19 cellular contexts compared by ENCODE assay signal in genomic region chr2:218332288-218332687, GRCh38. TPM values are rescaled to one million over a fixed set of nuclear protein-coding genes. Genes with fewer than 3 reads are reported as not detected.
A peak's percentile ranks its signal among the peaks of the same experiment; 100 is the strongest.
DNase-seq lines count a peak whose midpoint lies in the region; ATAC-seq, FAIRE-seq and TF ChIP-seq lines count a peak whose summit lies in the region.
"Had no signal": no experiment of that assay in that cellular context is flagged by ENCODE, and none has a peak within 500 bp of the region (broad histone marks: within the 10 kb centered on the region; RNA-seq: fewer than 3 reads in every experiment).

No MANE protein-coding gene starts in this region.

- H3K4me2 ChIP-seq in HepG2 (ENCODE audit: low read depth, low read length): no peak overlapping the region

- in situ Hi-C loops in HepG2 (cut with HindIII; ENCODE audit: extremely low pct_ligation_motif_present, low pct_unique_long_range_greater_than_20kb): no loop called here

- peaks cover 3% of the 10 kb centered on the region for H3K79me2 ChIP-seq in HepG2 (ENCODE audit: insufficient read depth, low read length)

- intact Hi-C loops in activated CD4-positive, alpha-beta T cell treated with anti-CD3 and anti-CD28 coated beads, Interleukin-2, amount 10 ng/mL, durations not matched to agents 24 days and 14 days (cut with micrococcal nuclease): no loop called here
- intact Hi-C loops in HepG2 (cut with micrococcal nuclease; ENCODE audit: unreplicated experiment): no loop called here
- intact Hi-C loops in stomach (cut with DNase I; ENCODE audit: low total_unique reads): no loop called here

- H3K4me3 ChIP-seq in HepG2 (replicated peaks in 1 of 3; ENCODE audit: insufficient read depth in 1 of 3, low read depth in 2 of 3, low read length in 3 of 3) (no peak overlapping the region), stomach (no peak overlapping the region)
- H3K4me3 ChIP-seq: MG63 had no signal

- FAIRE-seq in HepG2 (lab: Jason Lieb, UNC): no peak

- H2AFZ ChIP-seq in HepG2 (ENCODE audit: low read length): no peak overlapping the region

- DNase-seq in activated CD4-positive, alpha-beta T cell treated with anti-CD3 and anti-CD28 coated beads, Interleukin-2, amount 10 ng/mL, durations not matched to agents 24 days and 14 days: no peak
- DNase-seq in activated CD4-positive, alpha-beta T cell treated with anti-CD3 and anti-CD28 coated beads for 1 hour: no peak
- DNase-seq in UCSD-AML1 (lab: John Stamatoyannopoulos, UW; ENCODE audit: unreplicated experiment): peak; percentile 62
- no peak for DNase-seq in HepG2 (ENCODE audit: low spot score)
- DNase-seq in stomach: no peak
- no peak for DNase-seq in DMS 273 (lab: John Stamatoyannopoulos, UW; ENCODE audit: unreplicated experiment)
- no peak for DNase-seq in SIG-M5 (lab: John Stamatoyannopoulos, UW)
- DNase-seq: 8988T; activated CD4-positive, alpha-beta T cell treated with anti-CD3 and anti-CD28 coated beads for 4 hours; effector CD8-positive, alpha-beta T cell; MG63; NCI-H2171 treated with DMSO at 0.1 percent for 48 hours; stimulated activated CD4-positive, alpha-beta T cell treated with anti-CD3 and anti-CD28 coated beads, Interleukin-12 subunit alpha, Interleukin-12 subunit beta, amount 100 ng/mL, for 4 hours had no signal

- H3K27ac ChIP-seq in HepG2 (ENCODE audit: extremely low read length, insufficient read depth, low read length) (no peak overlapping the region), stomach (peak overlapping the region in 4 of 5 donors; percentile 13 to 70 (median 52))

- no TSS peak for BruUV-seq in HepG2 (replicated peaks; lab: Mats Ljungman, UMichigan)

- ATAC-seq in HepG2: peak; percentile 25
- no peak for ATAC-seq in HG03571 (IDR thresholded peaks at IDR 0.05; ENCODE audit: unreplicated experiment)

- H3K27me3 ChIP-seq in HepG2 (ENCODE audit: control insufficient read depth in 1 of 2, insufficient read depth in 2 of 2, low read length in 2 of 2): no peaks in the 10 kb centered on the region
- no peaks in the 10 kb centered on the region for H3K27me3 ChIP-seq in stomach
- H3K27me3 ChIP-seq: MG63 had no signal

- H4K20me1 ChIP-seq in HepG2 (ENCODE audit: insufficient read depth, low read length): no peaks in the 10 kb centered on the region

- CTCF ChIA-PET in HepG2 (lab: Yijun Ruan, JAX; ENCODE audit: low intra/inter-chr PET ratio, low total read pairs): no interaction called here

- H3K4me1 ChIP-seq in HepG2 (ENCODE audit: insufficient read depth, low read length): peaks cover 34% of the 10 kb centered on the region
- peaks cover 2 to 70% (median 20%) of the 10 kb centered on the region in 4 donors for H3K4me1 ChIP-seq in stomach

- H3K9ac ChIP-seq in HepG2 (ENCODE audit: insufficient read depth, low read depth, low read length): no peak overlapping the region

- POLR2A ChIA-PET in HepG2 (lab: Yijun Ruan, JAX): interaction anchor here (1.9 kb wide), 1 partner anchor 9 kb away, joined by 6 read pairs; no protein-coding TSS in a partner anchor

- no peaks in the 10 kb centered on the region for H3K36me3 Mint-ChIP-seq in activated CD4-positive, alpha-beta T cell treated with anti-CD3 and anti-CD28 coated beads, Interleukin-2, amount 10 ng/mL, durations not matched to agents 24 days and 14 days (ENCODE audit: low read depth)
- H3K36me3 Mint-ChIP-seq: type B pancreatic cell had no signal

- peaks cover 3% of the 10 kb centered on the region for H3K4me1 Mint-ChIP-seq in activated CD4-positive, alpha-beta T cell treated with anti-CD3 and anti-CD28 coated beads, Interleukin-2, amount 10 ng/mL, durations not matched to agents 24 days and 14 days

- TF ChIP-seq CTCF in HepG2 (CRISPR knock-in tag; IDR thresholded peaks at IDR 0.05) (no peak), stomach (IDR thresholded peaks at IDR 0.05) (no peak)

- peak overlapping the region; percentile 56 for H3K27ac Mint-ChIP-seq in activated CD4-positive, alpha-beta T cell treated with anti-CD3 and anti-CD28 coated beads, Interleukin-2, amount 10 ng/mL, durations not matched to agents 24 days and 14 days

- no peaks in the 10 kb centered on the region for H3K9me3 Mint-ChIP-seq in activated CD4-positive, alpha-beta T cell treated with anti-CD3 and anti-CD28 coated beads, Interleukin-2, amount 10 ng/mL, durations not matched to agents 24 days and 14 days
- H3K9me3 Mint-ChIP-seq: type B pancreatic cell had no signal

- H3K9me3 ChIP-seq in HepG2 (ENCODE audit: low read length) (no peaks in the 10 kb centered on the region), stomach (no peaks in the 10 kb centered on the region)
- H3K9me3 ChIP-seq: MG63 had no signal

- no peak for TF ChIP-seq RAD21 in HepG2 (CRISPR knock-in tag; IDR thresholded peaks at IDR 0.05)

- H3K27me3 Mint-ChIP-seq in activated CD4-positive, alpha-beta T cell treated with anti-CD3 and anti-CD28 coated beads, Interleukin-2, amount 10 ng/mL, durations not matched to agents 24 days and 14 days: no peaks in the 10 kb centered on the region
- H3K27me3 Mint-ChIP-seq: type B pancreatic cell had no signal

- WGBS in HepG2 (ENCODE audit: low lambda C conversion rate): 87% methylated on average over 1 of the region's 1 CpG
- 77 to 100% (median 90%) methylated on average over 1 of the region's 1 CpG for WGBS in stomach, 5 donors

- TF ChIP-seq EP300 in HepG2 (IDR thresholded peaks at IDR 0.05; ENCODE audit: low read depth in 2 of 2, low read length in 2 of 2): no peak
- TF ChIP-seq EP300 in HepG2 (CRISPR knock-in tag; IDR thresholded peaks at IDR 0.05; ENCODE audit: borderline replicate concordance): no peak
- TF ChIP-seq EP300 in stomach (IDR thresholded peaks at IDR 0.05): no peak

- TF ChIP-seq POLR2A in HepG2 (IDR thresholded peaks at IDR 0.05; ENCODE audit: insufficient read depth in 1 of 2, low read depth in 2 of 2, low read length in 2 of 2): no peak
- TF ChIP-seq POLR2A in stomach (IDR thresholded peaks at IDR 0.05): no peak

- H3K36me3 ChIP-seq in HepG2 (replicated peaks in 1 of 2; ENCODE audit: control insufficient read depth in 1 of 2, insufficient read depth in 2 of 2, low read length in 2 of 2) (peaks cover 0 to 2% of the 10 kb centered on the region in 2 experiments; a peak in 1 of 5 replicates), stomach (no peaks in the 10 kb centered on the region)
- H3K36me3 ChIP-seq: MG63 had no signal

- no peak overlapping the region for H3K4me3 Mint-ChIP-seq in activated CD4-positive, alpha-beta T cell treated with anti-CD3 and anti-CD28 coated beads, Interleukin-2, amount 10 ng/mL, durations not matched to agents 24 days and 14 days
- H3K4me3 Mint-ChIP-seq: type B pancreatic cell had no signal

RNA-seq across cellular contexts. Expression of gene CATIP, which starts 24.4 kb away (rescaled TPM):
- total RNA-seq in activated CD4-positive, alpha-beta T cell treated with anti-CD3 and anti-CD28 coated beads, Interleukin-2, amount 10 ng/mL, durations not matched to agents 24 days and 14 days: not detected in 2 replicates
- total RNA-seq in HepG2 (2016; rRNA removed; fragmentation: Illumina TruSeq; extraction: Trizol) (0.22 TPM in 1 of 2 replicates, not detected in the other), stomach (not detected)
- total RNA-seq in HepG2 (2016; cell fraction: cytosol; rRNA removed; fragmentation: Illumina TruSeq; extraction: Trizol; ENCODE audit: low read depth): 0.35 TPM in 1 of 2 replicates, not detected in the other
- 0.15 TPM in 1 of 2 replicates, not detected in the other for total RNA-seq in HepG2 (2016; cell fraction: insoluble cytoplasmic fraction; rRNA removed; fragmentation: Illumina TruSeq; extraction: Trizol)
- total RNA-seq in HepG2 (2016; cell fraction: membrane; rRNA removed; fragmentation: Illumina TruSeq; extraction: Trizol): 0.38 and 0.49 TPM in 2 replicates
- not detected in 2 replicates for total RNA-seq in HepG2 (2016; cell fraction: nucleus; rRNA removed; fragmentation: Illumina TruSeq; extraction: Trizol)
- polyA plus RNA-seq in HepG2 (2011; rRNA removed) (0.07 and 0.09 TPM in 2 replicates), stomach (under 1 TPM; 0.18 to 0.62 (median 0.31) TPM)
- 0.09 and 0.15 TPM in 2 replicates for polyA plus RNA-seq in HepG2 (2011; cell fraction: cytosol; rRNA removed)
- 0.48 and 0.87 TPM in 2 replicates for polyA plus RNA-seq in HepG2 (2011; cell fraction: nucleus; rRNA removed)
- polyA plus RNA-seq in HepG2 (2012): 0.15 TPM in 1 of 2 replicates, not detected in the other
- polyA plus RNA-seq in HepG2 (2016; cell fraction: cytosol; fragmentation: Illumina TruSeq; extraction: Trizol; ENCODE audit: low read depth): not detected in 2 replicates
- polyA plus RNA-seq in HepG2 (2016; cell fraction: insoluble cytoplasmic fraction; fragmentation: Illumina TruSeq; extraction: Trizol; ENCODE audit: low read depth): not detected in 2 replicates
- polyA plus RNA-seq in HepG2 (2016; cell fraction: membrane; fragmentation: Illumina TruSeq; extraction: Trizol; ENCODE audit: low read depth): not detected in 2 replicates
- not detected in 2 replicates for polyA plus RNA-seq in HepG2 (2016; cell fraction: nucleus; fragmentation: Illumina TruSeq; extraction: Trizol; ENCODE audit: insufficient read depth, low read depth)
- 0.36 TPM in 1 of 2 replicates, not detected in the other for polyA minus RNA-seq in HepG2 (2011; rRNA and poly(A)+ RNA removed; ENCODE audit: low replicate concordance)
- not detected in 2 replicates for polyA minus RNA-seq in HepG2 (2011; cell fraction: cytosol; rRNA and poly(A)+ RNA removed)
- 1.4 TPM in 1 of 2 replicates, not detected in the other for polyA minus RNA-seq in HepG2 (2011; cell fraction: nucleus; rRNA and poly(A)+ RNA removed)
- total RNA-seq: glomerular endothelial cell; kidney epithelial cell; T-helper 1 cell treated with Interleukin-12 subunit alpha and Interleukin-12 subunit beta and Interleukin-4 antibody, amounts not matched to agents 30 ng/mL and 1 ng/mL, for 36 hours had no signal
- polyA plus RNA-seq: neural cell had no signal

RNA-seq across cellular contexts. Expression of gene TMBIM1, which starts 40.0 kb away (rescaled TPM):
- total RNA-seq in activated CD4-positive, alpha-beta T cell treated with anti-CD3 and anti-CD28 coated beads, Interleukin-2, amount 10 ng/mL, durations not matched to agents 24 days and 14 days: 62.6 and 63.1 TPM in 2 replicates
- total RNA-seq in HepG2 (2016; rRNA removed; fragmentation: Illumina TruSeq; extraction: Trizol): 69.7 and 139 TPM in 2 replicates
- total RNA-seq in HepG2 (2016; cell fraction: cytosol; rRNA removed; fragmentation: Illumina TruSeq; extraction: Trizol; ENCODE audit: low read depth): 37.2 and 38.6 TPM in 2 replicates
- 57.8 and 142 TPM in 2 replicates for total RNA-seq in HepG2 (2016; cell fraction: insoluble cytoplasmic fraction; rRNA removed; fragmentation: Illumina TruSeq; extraction: Trizol)
- total RNA-seq in HepG2 (2016; cell fraction: membrane; rRNA removed; fragmentation: Illumina TruSeq; extraction: Trizol): 88.3 and 90.4 TPM in 2 replicates
- total RNA-seq in HepG2 (2016; cell fraction: nucleus; rRNA removed; fragmentation: Illumina TruSeq; extraction: Trizol): 108 and 128 TPM in 2 replicates
- 127 and 181 TPM in 2 replicates for polyA plus RNA-seq in HepG2 (2011; rRNA removed)
- polyA plus RNA-seq in HepG2 (2011; cell fraction: cytosol; rRNA removed): 146 and 187 TPM in 2 replicates
- 207 and 243 TPM in 2 replicates for polyA plus RNA-seq in HepG2 (2011; cell fraction: nucleus; rRNA removed)
- 254 and 390 TPM in 2 replicates for polyA plus RNA-seq in HepG2 (2012)
- polyA plus RNA-seq in HepG2 (2016; cell fraction: cytosol; fragmentation: Illumina TruSeq; extraction: Trizol; ENCODE audit: low read depth): 33.9 and 35.7 TPM in 2 replicates
- polyA plus RNA-seq in HepG2 (2016; cell fraction: insoluble cytoplasmic fraction; fragmentation: Illumina TruSeq; extraction: Trizol; ENCODE audit: low read depth): 56.2 and 61.3 TPM in 2 replicates
- 62.1 and 66.4 TPM in 2 replicates for polyA plus RNA-seq in HepG2 (2016; cell fraction: membrane; fragmentation: Illumina TruSeq; extraction: Trizol; ENCODE audit: low read depth)
- 152 and 156 TPM in 2 replicates for polyA plus RNA-seq in HepG2 (2016; cell fraction: nucleus; fragmentation: Illumina TruSeq; extraction: Trizol; ENCODE audit: insufficient read depth, low read depth)
- polyA minus RNA-seq in HepG2 (2011; rRNA and poly(A)+ RNA removed; ENCODE audit: low replicate concordance): 19.4 and 315 TPM in 2 replicates
- 88.2 and 133 TPM in 2 replicates for polyA minus RNA-seq in HepG2 (2011; cell fraction: cytosol; rRNA and poly(A)+ RNA removed)
- polyA minus RNA-seq in HepG2 (2011; cell fraction: nucleus; rRNA and poly(A)+ RNA removed): 37.2 and 64.6 TPM in 2 replicates
- 100 to 1,000 TPM; 103 to 318 (median 223) TPM for total RNA-seq in stomach
- 100 to 1,000 TPM in 1 of 3 donors, 10 to 100 TPM in 2; 94.6 to 119 (median 97.9) TPM for polyA plus RNA-seq in stomach
- polyA plus RNA-seq: neural cell had no signal

RNA-seq across cellular contexts. Expression of gene SLC11A1, which starts 49.8 kb away (rescaled TPM):
- total RNA-seq in activated CD4-positive, alpha-beta T cell treated with anti-CD3 and anti-CD28 coated beads, Interleukin-2, amount 10 ng/mL, durations not matched to agents 24 days and 14 days: 0.12 and 0.19 TPM in 2 replicates
- 0.21 and 0.33 TPM in 2 replicates for total RNA-seq in HepG2 (2016; rRNA removed; fragmentation: Illumina TruSeq; extraction: Trizol)
- total RNA-seq in HepG2 (2016; cell fraction: cytosol; rRNA removed; fragmentation: Illumina TruSeq; extraction: Trizol; ENCODE audit: low read depth): 0.26 and 0.51 TPM in 2 replicates
- 0.18 and 0.22 TPM in 2 replicates for total RNA-seq in HepG2 (2016; cell fraction: insoluble cytoplasmic fraction; rRNA removed; fragmentation: Illumina TruSeq; extraction: Trizol)
- total RNA-seq in HepG2 (2016; cell fraction: membrane; rRNA removed; fragmentation: Illumina TruSeq; extraction: Trizol): 0.31 TPM in 2 replicates
- 0.19 and 0.71 TPM in 2 replicates for total RNA-seq in HepG2 (2016; cell fraction: nucleus; rRNA removed; fragmentation: Illumina TruSeq; extraction: Trizol)
- 2.3 and 2.5 TPM in 2 replicates for polyA plus RNA-seq in HepG2 (2011; rRNA removed)
- polyA plus RNA-seq in HepG2 (2011; cell fraction: cytosol; rRNA removed): 1.1 and 1.2 TPM in 2 replicates
- 11.6 and 19.0 TPM in 2 replicates for polyA plus RNA-seq in HepG2 (2011; cell fraction: nucleus; rRNA removed)
- 1.5 and 3.8 TPM in 2 replicates for polyA plus RNA-seq in HepG2 (2012)
- 0.26 and 0.40 TPM in 2 replicates for polyA plus RNA-seq in HepG2 (2016; cell fraction: cytosol; fragmentation: Illumina TruSeq; extraction: Trizol; ENCODE audit: low read depth)
- 0.09 and 0.23 TPM in 2 replicates for polyA plus RNA-seq in HepG2 (2016; cell fraction: insoluble cytoplasmic fraction; fragmentation: Illumina TruSeq; extraction: Trizol; ENCODE audit: low read depth)
- polyA plus RNA-seq in HepG2 (2016; cell fraction: membrane; fragmentation: Illumina TruSeq; extraction: Trizol; ENCODE audit: low read depth): 0.26 and 0.42 TPM in 2 replicates
- 0.23 and 0.79 TPM in 2 replicates for polyA plus RNA-seq in HepG2 (2016; cell fraction: nucleus; fragmentation: Illumina TruSeq; extraction: Trizol; ENCODE audit: insufficient read depth, low read depth)
- polyA minus RNA-seq in HepG2 (2011; rRNA and poly(A)+ RNA removed; ENCODE audit: low replicate concordance): 0.14 and 2.9 TPM in 2 replicates
- polyA minus RNA-seq in HepG2 (2011; cell fraction: cytosol; rRNA and poly(A)+ RNA removed): 0.35 and 1.5 TPM in 2 replicates
- polyA minus RNA-seq in HepG2 (2011; cell fraction: nucleus; rRNA and poly(A)+ RNA removed): 3.7 and 5.4 TPM in 2 replicates
- 10 to 100 TPM in 3 of 5 donors, 1 to 10 TPM in 1, not detected in 1; 8.9 to 20.4 (median 16.9) TPM for total RNA-seq in stomach
- polyA plus RNA-seq in stomach: 1 to 10 TPM; 4.2 to 4.7 (median 4.5) TPM
- total RNA-seq: glomerular endothelial cell had no signal
- polyA plus RNA-seq: neural cell had no signal
